ENCODE assay signal across 1 cellular context in the genomic region with DNA sequence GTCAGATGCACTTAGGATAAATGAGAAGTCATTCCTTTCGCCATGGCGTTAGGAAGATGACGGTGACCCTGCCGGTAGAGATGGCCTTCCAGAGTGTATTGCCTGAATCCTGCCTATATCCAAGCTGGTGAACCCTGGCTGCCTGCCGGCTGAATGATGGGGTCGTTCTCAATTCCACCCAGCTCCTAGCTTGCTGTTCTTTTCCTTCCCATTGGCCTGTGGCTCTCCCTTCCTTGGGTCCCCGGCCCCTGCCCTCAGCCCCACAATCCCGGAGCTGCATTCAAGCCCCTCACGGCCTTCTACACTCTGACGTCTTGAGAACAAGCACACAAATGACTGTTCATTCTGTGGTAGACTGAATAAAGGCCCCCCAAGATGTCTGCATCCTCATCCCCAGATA.
TF ChIP-seq lines count a peak whose summit lies in the region.

No MANE protein-coding gene starts in this region.

TF ChIP-seq in SK-N-SH, 30 proteins besides CTCF, POLR2A, EP300 and RAD21:
- TF ChIP-seq RXRA (IDR thresholded peaks at IDR 0.05; ENCODE audit: borderline replicate concordance, low read depth), result no peak
- TF ChIP-seq MAX (IDR thresholded peaks at IDR 0.05; ENCODE audit: low read depth), result no peak
TF ChIP-seq in SK-N-SH: peak in this region for 0.
